ENCODE assay signal across 17 cellular contexts in the genomic region with DNA sequence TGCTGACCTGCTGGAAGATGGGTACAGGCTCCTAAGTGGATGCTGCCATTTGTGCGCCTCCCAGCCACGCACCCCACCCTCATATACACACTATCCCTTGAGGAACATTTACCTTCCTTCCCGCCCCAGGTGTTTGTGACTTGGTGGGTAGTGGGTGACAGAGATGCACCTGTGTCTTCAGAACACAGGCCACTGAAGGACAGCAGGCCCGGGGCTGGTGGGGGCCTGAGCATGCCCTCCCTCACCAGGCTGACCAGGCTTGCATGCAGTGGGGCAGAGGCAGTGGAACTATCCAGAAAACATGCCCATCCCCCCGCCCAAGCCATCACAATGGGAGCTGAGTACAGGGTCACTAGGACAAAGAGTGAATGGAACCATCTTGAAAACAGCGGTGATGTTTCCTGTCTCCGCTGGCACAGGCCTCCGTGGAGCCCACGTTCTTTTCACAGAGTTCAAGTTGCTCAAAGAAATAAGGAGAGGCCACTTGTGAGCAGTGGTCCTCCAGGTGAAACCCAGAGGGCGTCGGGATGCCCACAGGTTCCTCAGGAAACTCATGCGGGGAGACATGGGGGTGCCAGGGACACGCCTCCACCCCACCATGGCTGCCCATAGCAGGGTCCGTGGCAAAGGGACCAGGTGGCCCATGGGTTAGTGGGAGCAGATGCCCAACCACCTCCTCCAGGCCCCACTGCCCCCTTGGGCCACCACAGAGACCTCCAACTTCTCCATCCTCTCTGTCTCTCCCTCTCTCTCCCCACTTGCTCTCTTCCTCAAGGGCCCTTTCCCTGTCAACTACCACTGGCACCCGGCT.
DNase-seq lines count a peak whose midpoint lies in the region; ATAC-seq and TF ChIP-seq lines count a peak whose summit lies in the region.
"Had no signal": no experiment of that assay in that cellular context is flagged by ENCODE, and none has a peak within 500 bp of the region (broad histone marks: within the 10 kb centered on the region; RNA-seq: fewer than 3 reads in every experiment).

No MANE protein-coding gene starts in this region.

- no peak overlapping the region for H3K9ac ChIP-seq in colonic mucosa (ENCODE audit: low read depth in 2 of 2, low read length in 2 of 2)

- no peak for ATAC-seq in activated CD8-positive, alpha-beta memory T cell treated with anti-CD3 and anti-CD28 coated beads, Interleukin-2, amount 10 ng/mL, durations not matched to agents 7 days and 5 days
- ATAC-seq in naive B cell (ENCODE audit: low read depth in 2 of 2) (no peak), aorta (ENCODE audit: low FRiP score) (peak; percentile 30)
- ATAC-seq: A549 had no signal

- H3K27me3 ChIP-seq in colonic mucosa (no peaks in the 10 kb centered on the region), aorta (ENCODE audit: control insufficient read depth in 1 of 2, insufficient read depth in 2 of 2, low read length in 1 of 2) (no peaks in the 10 kb centered on the region)
- H3K27me3 ChIP-seq: body of pancreas, SJCRH30, thyroid gland had no signal

- H3K4me1 Mint-ChIP-seq in activated CD8-positive, alpha-beta memory T cell treated with anti-CD3 and anti-CD28 coated beads, Interleukin-2, amount 10 ng/mL, durations not matched to agents 7 days and 5 days: peaks cover 15% of the 10 kb centered on the region
- H3K4me1 Mint-ChIP-seq in naive B cell: peaks cover 29 to 32% (median 32%) of the 10 kb centered on the region in 3 donors
- H3K4me1 Mint-ChIP-seq in activated naive CD8-positive, alpha-beta T cell treated with anti-CD3 and anti-CD28 coated beads for 36 hours: peaks cover 25% of the 10 kb centered on the region

- H3K9me3 ChIP-seq in colonic mucosa: no peaks in the 10 kb centered on the region
- H3K9me3 ChIP-seq in aorta (ENCODE audit: control insufficient read depth, low read length): no peaks in the 10 kb centered on the region
- H3K9me3 ChIP-seq: A549, body of pancreas, pancreas, SJCRH30, thyroid gland had no signal

- no peaks in the 10 kb centered on the region for H3K4me1 ChIP-seq in colonic mucosa
- no peaks in the 10 kb centered on the region for H3K4me1 ChIP-seq in aorta (ENCODE audit: control insufficient read depth in 1 of 2, insufficient read depth in 2 of 2, low read length in 2 of 2)
- H3K4me1 ChIP-seq: SJCRH30 had no signal

- peaks cover 37% of the 10 kb centered on the region for H3K27me3 Mint-ChIP-seq in activated CD8-positive, alpha-beta memory T cell treated with anti-CD3 and anti-CD28 coated beads, Interleukin-2, amount 10 ng/mL, durations not matched to agents 7 days and 5 days
- peaks cover 21 to 26% (median 24%) of the 10 kb centered on the region in 3 donors for H3K27me3 Mint-ChIP-seq in naive B cell
- peaks cover 50% of the 10 kb centered on the region for H3K27me3 Mint-ChIP-seq in activated naive CD8-positive, alpha-beta T cell treated with anti-CD3 and anti-CD28 coated beads for 36 hours

- peak; percentile 22 for DNase-seq in activated CD8-positive, alpha-beta memory T cell treated with anti-CD3 and anti-CD28 coated beads, Interleukin-2, amount 10 ng/mL, durations not matched to agents 7 days and 5 days
- DNase-seq in activated CD8-positive, alpha-beta memory T cell treated with anti-CD3 and anti-CD28 coated beads, Interleukin-2, amount 50 U/mL, for 48 hours: no peak
- DNase-seq in colonic mucosa (peak; percentile 14), naive B cell (no peak), aorta (no peak), NCI-H69 (lab: John Stamatoyannopoulos, UW) (no peak), NCI-H146 treated with DMSO at 0.1 percent for 48 hours (lab: John Stamatoyannopoulos, UW; ENCODE audit: unreplicated experiment) (no peak)
- DNase-seq in activated naive CD8-positive, alpha-beta T cell treated with anti-CD3 and anti-CD28 coated beads for 36 hours: no peak
- DNase-seq: activated CD4-positive, CD25-positive, alpha-beta regulatory T cell treated with anti-CD3 and anti-CD28 coated beads, Interleukin-2, amount 50 U/mL, for 72 hours; activated naive CD4-positive, alpha-beta T cell treated with anti-CD3 and anti-CD28 coated beads for 36 hours; body of pancreas; NCI-H524; SJCRH30 had no signal

- H3K36me3 ChIP-seq in colonic mucosa: no peaks in the 10 kb centered on the region
- no peaks in the 10 kb centered on the region for H3K36me3 ChIP-seq in aorta (ENCODE audit: control insufficient read depth in 1 of 2, insufficient read depth in 2 of 2, low read length in 1 of 2)
- H3K36me3 ChIP-seq: pancreas, SJCRH30, thyroid gland had no signal

- no peak overlapping the region for H3K4me3 Mint-ChIP-seq in activated CD8-positive, alpha-beta memory T cell treated with anti-CD3 and anti-CD28 coated beads, Interleukin-2, amount 10 ng/mL, durations not matched to agents 7 days and 5 days
- peak overlapping the region in 6 of 8 donors; percentile 1 to 79 (median 40) for H3K4me3 Mint-ChIP-seq in naive B cell
- no peak overlapping the region for H3K4me3 Mint-ChIP-seq in activated naive CD8-positive, alpha-beta T cell treated with anti-CD3 and anti-CD28 coated beads for 36 hours
- H3K4me3 Mint-ChIP-seq: activated naive CD4-positive, alpha-beta T cell treated with anti-CD3 and anti-CD28 coated beads for 36 hours had no signal

- H3K27ac ChIP-seq in colonic mucosa: no peak overlapping the region
- no peak overlapping the region for H3K27ac ChIP-seq in aorta (ENCODE audit: low read depth in 1 of 2, low read length in 2 of 2)
- H3K27ac ChIP-seq: body of pancreas, pancreas, SJCRH30 had no signal

- CTCF ChIA-PET in activated CD8-positive, alpha-beta memory T cell treated with anti-CD3 and anti-CD28 coated beads, Interleukin-2, amount 10 ng/mL, durations not matched to agents 7 days and 5 days (lab: Charles Lee): interaction anchor here (1.5 to 9.8 kb wide), 3 partner anchors 12 to 233 kb away, joined by 4 to 247 read pairs (median 15); partner anchors contain the start of gene MALT1

- no peak for TF ChIP-seq CTCF in colonic mucosa (IDR thresholded peaks at IDR 0.05)

- H3K9me3 Mint-ChIP-seq in activated CD8-positive, alpha-beta memory T cell treated with anti-CD3 and anti-CD28 coated beads, Interleukin-2, amount 10 ng/mL, durations not matched to agents 7 days and 5 days (ENCODE audit: low read depth): no peaks in the 10 kb centered on the region
- H3K9me3 Mint-ChIP-seq in naive B cell: no peaks in the 10 kb centered on the region
- no peaks in the 10 kb centered on the region for H3K9me3 Mint-ChIP-seq in activated naive CD8-positive, alpha-beta T cell treated with anti-CD3 and anti-CD28 coated beads for 36 hours
- H3K9me3 Mint-ChIP-seq: activated naive CD4-positive, alpha-beta T cell treated with anti-CD3 and anti-CD28 coated beads for 36 hours had no signal

- no peak overlapping the region for H3K4me3 ChIP-seq in colonic mucosa
- H3K4me3 ChIP-seq in aorta (ENCODE audit: low read length in 2 of 2): no peak overlapping the region
- H3K4me3 ChIP-seq: A549, body of pancreas, pancreas, SJCRH30, smooth muscle cell, thyroid gland had no signal

- WGBS in aorta, 2 donors: 93% methylated on average over 15 of the region's 15 CpGs

- H3K27ac Mint-ChIP-seq in activated CD8-positive, alpha-beta memory T cell treated with anti-CD3 and anti-CD28 coated beads, Interleukin-2, amount 10 ng/mL, durations not matched to agents 7 days and 5 days: no peak overlapping the region
- peak overlapping the region in 3 of 6 donors; percentile 7 to 38 (median 23) for H3K27ac Mint-ChIP-seq in naive B cell
- H3K27ac Mint-ChIP-seq in activated naive CD8-positive, alpha-beta T cell treated with anti-CD3 and anti-CD28 coated beads for 36 hours: no peak overlapping the region
- H3K27ac Mint-ChIP-seq: activated naive CD4-positive, alpha-beta T cell treated with anti-CD3 and anti-CD28 coated beads for 36 hours had no signal

- intact Hi-C loops in colonic mucosa (cut with DNase I) (loop anchor here (5.0 to 10.0 kb wide), 2 partner anchors 230 to 357 kb away; no protein-coding TSS in a partner anchor), aorta (cut with DNase I) (loop anchor here in 1 of 2 donors (5.0 kb wide), 1 partner anchor 230 kb away; no protein-coding TSS in a partner anchor)

- no peaks in the 10 kb centered on the region for H3K36me3 Mint-ChIP-seq in activated CD8-positive, alpha-beta memory T cell treated with anti-CD3 and anti-CD28 coated beads, Interleukin-2, amount 10 ng/mL, durations not matched to agents 7 days and 5 days
- H3K36me3 Mint-ChIP-seq in naive B cell: peaks cover 0 to 7% of the 10 kb centered on the region in 2 donors
- no peaks in the 10 kb centered on the region for H3K36me3 Mint-ChIP-seq in activated naive CD8-positive, alpha-beta T cell treated with anti-CD3 and anti-CD28 coated beads for 36 hours

Comparison
In these comparisons a context has a peak if more than half of its experiments do, and no peak if none do; other contexts are left out.
1. DNase-seq: peak in activated CD8-positive, alpha-beta memory T cell treated with anti-CD3 and anti-CD28 coated beads, Interleukin-2, amount 10 ng/mL, durations not matched to agents 7 days and 5 days (single experiment) and colonic mucosa (single experiment); none in activated CD8-positive, alpha-beta memory T cell treated with anti-CD3 and anti-CD28 coated beads, Interleukin-2, amount 50 U/mL, for 48 hours (single experiment), naive B cell (single experiment), aorta (0 of 2), NCI-H69 (single experiment), activated naive CD8-positive, alpha-beta T cell treated with anti-CD3 and anti-CD28 coated beads for 36 hours (single experiment) and NCI-H146 treated with DMSO at 0.1 percent for 48 hours (single experiment).
2. H3K4me3 Mint-ChIP-seq: peak in naive B cell (6 of 8); none in activated CD8-positive, alpha-beta memory T cell treated with anti-CD3 and anti-CD28 coated beads, Interleukin-2, amount 10 ng/mL, durations not matched to agents 7 days and 5 days (single experiment) and activated naive CD8-positive, alpha-beta T cell treated with anti-CD3 and anti-CD28 coated beads for 36 hours (single experiment).